In the genomic region with DNA sequence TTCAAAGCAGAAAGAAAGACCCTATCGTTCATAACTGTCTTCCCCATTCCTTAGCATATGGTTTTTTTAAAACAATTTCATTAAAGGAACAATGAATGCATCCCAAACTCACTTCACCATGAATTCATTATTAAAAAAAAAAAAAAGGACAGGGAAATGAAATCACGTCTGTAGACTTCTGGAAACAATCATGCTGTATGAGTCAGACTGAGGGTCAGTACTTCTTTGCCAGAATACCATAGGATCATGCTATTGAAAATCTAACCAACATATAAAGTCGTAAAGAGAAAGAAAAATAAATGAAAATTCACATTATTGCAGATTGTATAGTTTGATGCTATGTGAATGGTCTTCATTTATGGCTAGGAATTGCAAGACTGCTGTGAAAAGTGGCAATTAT, we compare ENCODE assay signal across 17 cellular contexts.
A peak's percentile ranks its signal among the peaks of the same experiment; 100 is the strongest.
DNase-seq lines count a peak whose midpoint lies in the region; ATAC-seq and TF ChIP-seq lines count a peak whose summit lies in the region.
"Had no signal": no experiment of that assay in that cellular context is flagged by ENCODE, and none has a peak within 500 bp of the region (broad histone marks: within the 10 kb centered on the region; RNA-seq: fewer than 3 reads in every experiment).

No MANE protein-coding gene starts in this region.

- DNase-seq in GM03348 (ENCODE audit: low spot score) (peak; percentile 51), astrocyte of the cerebellum (ENCODE audit: low read depth) (peak; percentile 56), fibroblast of the conjunctiva (ENCODE audit: low read depth) (peak; percentile 78), smooth muscle cell of the brain vasculature (ENCODE audit: low read depth, low spot score) (peak; percentile 40), 8988T (no peak)
- DNase-seq: activated CD4-positive, alpha-beta T cell treated with anti-CD3 and anti-CD28 coated beads, Interleukin-2, amount 50 U/mL, for 1 hour; activated gamma-delta T cell; hippocampal formation; kidney glomerular epithelial cell; naive thymus-derived CD8-positive, alpha-beta T cell; NCI-H1694 treated with DMSO at 0.1 percent for 48 hours; NK-92 treated with Interleukin-12 subunit alpha and Interleukin-12 subunit beta, amount 100 ng/mL, for 24 hours; small intestine; stimulated activated CD4-positive, alpha-beta T cell treated with anti-CD3 and anti-CD28 coated beads, Interleukin-4, amount 100 ng/mL, for 4 hours had no signal

- no peak for ATAC-seq in HG02610 (IDR thresholded peaks at IDR 0.05; ENCODE audit: unreplicated experiment)
- no peak for ATAC-seq in HG03571 (IDR thresholded peaks at IDR 0.05; ENCODE audit: unreplicated experiment)
- ATAC-seq: naive thymus-derived CD8-positive, alpha-beta T cell had no signal

- no peak overlapping the region for H3K4me3 ChIP-seq in astrocyte of the cerebellum (ENCODE audit: low read depth, low read length)
- H3K4me3 ChIP-seq: BLaER1 treated with 17β-estradiol and CSF1 and Interleukin-3, amounts not matched to agents 10 nM and 100 nM had no signal

- no peak for TF ChIP-seq CTCF in astrocyte of the cerebellum (IDR thresholded peaks at IDR 0.05; ENCODE audit: low read depth, low read length, missing control alignments)

- in situ Hi-C loops in astrocyte of the cerebellum (cut with HindIII; ENCODE audit: low sequenced_read_pairs), result no loop called here
